In genomic region chr1:149844650-149845255, GRCh38 we compare ENCODE assay signal across 8 cellular contexts. TPM values are rescaled to one million over a fixed set of nuclear protein-coding genes. Genes with fewer than 3 reads are reported as not detected.
DNase-seq lines count a peak whose midpoint lies in the region; ATAC-seq and TF ChIP-seq lines count a peak whose summit lies in the region.

No MANE protein-coding gene starts in this region.

- H3K36me3 ChIP-seq in GM23248 (ENCODE audit: low read depth) (no peaks in the 10 kb centered on the region), Peyer's patch (no peaks in the 10 kb centered on the region)

- TF ChIP-seq CTCF in Peyer's patch (IDR thresholded peaks at IDR 0.05) = no peak

- H3K9ac ChIP-seq in GM23248 = peak overlapping the region; percentile 92

- peaks cover 4% of the 10 kb centered on the region; the same call in 1 of the 2 replicates for H4K20me1 ChIP-seq in GM23248 (ENCODE audit: insufficient read depth)

- in situ Hi-C loops in GM23248 (cut with MboI) = no loop called here

- peak overlapping the region; percentile 97 for H3K4me2 ChIP-seq in GM23248 (ENCODE audit: unreplicated experiment)

- H3K79me2 ChIP-seq in GM23248 (ENCODE audit: insufficient read depth) = peaks cover 65% of the 10 kb centered on the region

- H3K27ac ChIP-seq in GM23248 (peak overlapping the region; percentile 67), Peyer's patch (peak overlapping the region in 3 of 4 donors; percentile 47 to 78 (median 76)), epithelial cell of prostate (peak overlapping the region; percentile 68)

- H2AFZ ChIP-seq in GM23248 = no peak overlapping the region

- H3K4me1 ChIP-seq in GM23248 (ENCODE audit: insufficient read depth) (peaks cover 38% of the 10 kb centered on the region), Peyer's patch (peaks cover 0 to 42% (median 12%) of the 10 kb centered on the region in 4 donors)

- H3K9me3 ChIP-seq in GM23248 (ENCODE audit: low read depth) (no peaks in the 10 kb centered on the region), Peyer's patch (no peaks in the 10 kb centered on the region)

- peaks cover 39% of the 10 kb centered on the region for H3F3A ChIP-seq in GM23248 (ENCODE audit: insufficient read depth)

- H3K27me3 ChIP-seq in GM23248 (replicated peaks; ENCODE audit: insufficient read depth) = no peaks in the 10 kb centered on the region
- no peaks in the 10 kb centered on the region for H3K27me3 ChIP-seq in Peyer's patch

- H3K4me3 ChIP-seq in GM23248 (peak overlapping the region; percentile 100), Peyer's patch (peak overlapping the region in 1 of 4 donors; percentile 63)

- H3K9me2 ChIP-seq in GM23248 (ENCODE audit: insufficient read depth) = no peaks in the 10 kb centered on the region

- no peak for TF ChIP-seq POLR2A in Peyer's patch (IDR thresholded peaks at IDR 0.05)

- DNase-seq in GM23248 (peak; percentile 16), Peyer's patch (no peak), epithelial cell of prostate (ENCODE audit: low read depth, low spot score) (no peak), retina (peak; percentile 3), hypothalamus (lab: John Stamatoyannopoulos, UW) (no peak), GM19240 (ENCODE audit: insufficient read length, low spot score) (no peak), NCI-H187 treated with DMSO at 0.1 percent for 48 hours (lab: John Stamatoyannopoulos, UW) (no peak)

- no peak for ATAC-seq in HG03571 (IDR thresholded peaks at IDR 0.05; ENCODE audit: unreplicated experiment)

- 59 to 65% methylated on average over 4 of the region's 4 CpGs for WGBS in GM23248 (ENCODE audit: low coverage in 1 of 2, low lambda C conversion rate in 2 of 2, missing lambda C conversion rate in 2 of 2), 2 experiments

RNA-seq across cellular contexts. Expression of gene BOLA1, which starts 54.6 kb away (rescaled TPM):
- total RNA-seq in GM23248 (2014; rRNA removed; shearing (Covaris generic)) = 12.3 and 16.4 TPM in 2 replicates
- polyA plus RNA-seq in GM23248 (2016; fragmentation: Nextera tagmentation; extraction: Ambion mirVana) = 18.6 and 20.1 TPM in 2 replicates
- 10 to 100 TPM in 3 of 4 donors, 1 to 10 TPM in 1; 9.1 to 37.8 (median 22.1) TPM for total RNA-seq in Peyer's patch

Comparison
In these comparisons a context has a peak if more than half of its experiments do, and no peak if none do; other contexts are left out.
1. DNase-seq: peak in GM23248 (single experiment) and retina (single experiment); none in Peyer's patch (0 of 3), epithelial cell of prostate (single experiment), hypothalamus (0 of 51), GM19240 (single experiment) and NCI-H187 treated with DMSO at 0.1 percent for 48 hours (single experiment).
2. Peak in every context shown above with its lines, with median percentiles within 50 percentile points of each other: H3K27ac ChIP-seq.